In the genomic region with DNA sequence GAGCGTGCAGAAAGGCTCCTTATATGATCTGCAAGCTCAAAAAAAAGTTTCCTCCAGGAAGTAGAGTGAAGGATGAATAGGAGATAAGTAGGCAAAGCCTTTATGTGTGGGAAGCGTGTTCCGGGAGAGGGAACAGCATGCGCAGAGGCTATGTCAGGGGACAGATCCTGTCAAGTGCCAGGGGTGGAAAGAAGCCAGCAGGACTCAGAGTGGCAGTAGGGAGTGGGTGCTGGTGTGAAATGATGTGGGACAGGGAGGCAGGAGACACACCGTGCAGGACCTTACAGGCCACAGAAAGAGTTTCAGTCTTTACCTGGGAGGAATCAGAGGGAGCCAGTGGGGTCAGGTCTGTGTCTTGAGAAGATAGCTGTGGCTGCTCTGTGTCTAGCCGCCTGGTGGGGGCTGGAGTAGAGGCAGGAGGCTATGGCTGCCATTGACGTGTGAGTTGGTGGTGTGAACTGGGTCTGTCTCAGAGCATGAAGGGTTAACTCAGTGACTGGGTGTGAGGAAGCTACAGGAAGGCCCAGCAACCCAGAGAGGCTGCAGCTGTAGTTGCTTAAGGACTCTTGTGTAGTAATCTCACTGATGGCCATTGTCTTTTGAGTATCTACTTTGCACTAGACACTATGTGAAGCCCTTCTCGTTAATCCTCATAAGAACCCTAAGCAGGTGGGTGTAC, we compare ENCODE assay signal across 16 cellular contexts.
A peak's percentile ranks its signal among the peaks of the same experiment; 100 is the strongest.
DNase-seq lines count a peak whose midpoint lies in the region; ATAC-seq, FAIRE-seq and TF ChIP-seq lines count a peak whose summit lies in the region.
"Had no signal": no experiment of that assay in that cellular context is flagged by ENCODE, and none has a peak within 500 bp of the region (broad histone marks: within the 10 kb centered on the region; RNA-seq: fewer than 3 reads in every experiment).

No MANE protein-coding gene starts in this region.

- peaks cover 95% of the 10 kb centered on the region for H3K79me2 ChIP-seq in K562 (ENCODE audit: control insufficient read depth, insufficient read depth, low read length)

- H3K4me1 ChIP-seq in K562 (replicated peaks in 1 of 2; ENCODE audit: control insufficient read depth in 2 of 2, insufficient read depth in 2 of 2, low read length in 2 of 2) = peaks cover 52 to 80% of the 10 kb centered on the region in 2 experiments

- POLR2A ChIA-PET in K562 (lab: Yijun Ruan, JAX) = interaction anchor here (0.6 to 2.2 kb wide), 5 partner anchors 9 to 687 kb away, joined by 3 to 8 read pairs (median 4); no protein-coding TSS in a partner anchor

- peak; percentile 32 for ATAC-seq in K562
- no peak for ATAC-seq in SK-N-SH treated with all-trans-retinoic acid at 6 μM for 48 hours
- no peak for ATAC-seq in GM18517 (IDR thresholded peaks at IDR 0.05; ENCODE audit: unreplicated experiment)
- ATAC-seq in GM18870 (IDR thresholded peaks at IDR 0.05; ENCODE audit: unreplicated experiment) = no peak
- ATAC-seq in HG03097 (IDR thresholded peaks at IDR 0.05; ENCODE audit: low FRiP score, unreplicated experiment) = no peak

- FAIRE-seq in K562 (lab: Jason Lieb, UNC) = peak; percentile 6
- FAIRE-seq: keratinocyte had no signal

- BruUV-seq in K562 (replicated peaks; lab: Mats Ljungman, UMichigan) = no TSS peak

- TF ChIP-seq POLR2A in NB4 (IDR thresholded peaks at IDR 0.05; ENCODE audit: extremely low read depth, insufficient read length) = no peak
- TF ChIP-seq POLR2A in K562 (conservative IDR thresholded peaks at IDR 0.05) = no peak

- peaks cover 5% of the 10 kb centered on the region for H3K27me3 Mint-ChIP-seq in nephron progenitor cell (ENCODE audit: low read depth, poor library complexity)

- H3K9me1 ChIP-seq in K562 (ENCODE audit: control insufficient read depth, insufficient read depth, low read length) = no peaks in the 10 kb centered on the region

- CTCF ChIA-PET in K562 (lab: Yijun Ruan, JAX; ENCODE audit: low intra/inter-chr PET ratio) = no interaction called here

- peak overlapping the region; percentile 56; the same call in 2 of the 3 replicates for H3K27ac ChIP-seq in K562 (ENCODE audit: extremely low read depth, low read depth, low read length)
- H3K27ac ChIP-seq: cardiac muscle cell, ovary had no signal

- H3K36me3 ChIP-seq in K562 (ENCODE audit: control insufficient read depth, insufficient read depth, low read length) = 0 out of 3 replicates have a peak, but pooled peaks cover 2% of the 10 kb centered on the region
- H3K36me3 ChIP-seq: cardiac muscle cell, ovary had no signal

- TF ChIP-seq CTCF in NB4 (IDR thresholded peaks at IDR 0.05; ENCODE audit: low read depth, low read length) (no peak), K562 (IDR thresholded peaks at IDR 0.05 in 2 of 3, conservative IDR thresholded peaks at IDR 0.05 in 1 of 3; ENCODE audit: insufficient read depth in 2 of 3, low read depth in 1 of 3, low read length in 3 of 3) (0 out of 6 replicates have a peak, but pooled peaks of 1 of the 3 experiments have one; percentile 3), nephron progenitor cell (IDR thresholded peaks at IDR 0.05) (no peak)

- H3K9ac ChIP-seq in K562 (ENCODE audit: insufficient read depth in 1 of 2, low read depth in 2 of 2, low read length in 2 of 2) = peak overlapping the region; percentile 33 to 65; a peak in 2 of 4 replicates

- H2AFZ ChIP-seq in K562 (ENCODE audit: low read depth, low read length) = peak overlapping the region; percentile 1; the same call in 1 of the 2 replicates

- H3K27ac Mint-ChIP-seq in nephron progenitor cell = peak overlapping the region; percentile 3

- H3K9me3 Mint-ChIP-seq in nephron progenitor cell = no peaks in the 10 kb centered on the region

- no peak for TF ChIP-seq RAD21 in K562 (CRISPR knock-in tag; conservative IDR thresholded peaks at IDR 0.05 in 1 of 2, IDR thresholded peaks at IDR 0.05 in 1 of 2)

- peaks cover 34% of the 10 kb centered on the region; the same call in 1 of the 2 replicates for H4K20me1 ChIP-seq in K562 (replicated peaks; ENCODE audit: control insufficient read depth, insufficient read depth, low read length)

- in situ Hi-C loops in K562 (cut with MboI) = no loop called here

- H3K4me1 Mint-ChIP-seq in nephron progenitor cell = peaks cover 81% of the 10 kb centered on the region

- no peaks in the 10 kb centered on the region for H3K36me3 Mint-ChIP-seq in nephron progenitor cell (ENCODE audit: low read depth)

- no peak for TF ChIP-seq EP300 in K562 (IDR thresholded peaks at IDR 0.05; ENCODE audit: low read length)

- 43% methylated on average over 8 of the region's 8 CpGs for WGBS in K562 (ENCODE audit: insufficient coverage, low coverage, missing lambda C conversion rate)

- H3K4me3 Mint-ChIP-seq in nephron progenitor cell = no peak overlapping the region

- peak; percentile 84 for DNase-seq in DMS53 (lab: John Stamatoyannopoulos, UW)
- peak; percentile 53 for DNase-seq in NB4 (ENCODE audit: low read depth)
- DNase-seq in K562 (ENCODE audit: extremely low read depth in 1 of 4, low spot score in 3 of 4) = peak in 3 of 4 experiments; percentile 31 to 53 (median 43)
- no peak for DNase-seq in nephron progenitor cell
- DNase-seq: activated CD4-positive, CD25-positive, alpha-beta regulatory T cell; activated naive CD4-positive, alpha-beta T cell treated with anti-CD3 and anti-CD28 coated beads, Interleukin-2, amount 50 U/mL, for 16 hours; NCI-H2107; OCI-M1; ovary had no signal

- intact Hi-C loops in K562 (cut with micrococcal nuclease) = loop anchor here (10.0 kb wide), 1 partner anchor 347 kb away; no protein-coding TSS in a partner anchor

- H3K4me2 ChIP-seq in K562 (ENCODE audit: insufficient read depth, low read length) = peak overlapping the region; percentile 54

- H3K4me3 ChIP-seq in NB4 (ENCODE audit: low read depth, low read length) (no peak overlapping the region), K562 (no peak overlapping the region)
- H3K4me3 ChIP-seq: cardiac muscle cell, mucosa of descending colon, ovary had no signal

- H3K27me3 ChIP-seq in K562 (ENCODE audit: control insufficient read depth in 2 of 2, insufficient read depth in 2 of 2, low read length in 2 of 2) = no peaks in the 10 kb centered on the region
- H3K27me3 ChIP-seq: cardiac muscle cell, ovary had no signal

- no peaks in the 10 kb centered on the region for H3K9me3 ChIP-seq in K562 (replicated peaks; ENCODE audit: control insufficient read depth, insufficient read depth, low read depth, low read length)
- H3K9me3 ChIP-seq: mucosa of descending colon, ovary had no signal

TF ChIP-seq in K562, 482 proteins besides CTCF, POLR2A, EP300 and RAD21:
- TF ChIP-seq, protein P1, sequence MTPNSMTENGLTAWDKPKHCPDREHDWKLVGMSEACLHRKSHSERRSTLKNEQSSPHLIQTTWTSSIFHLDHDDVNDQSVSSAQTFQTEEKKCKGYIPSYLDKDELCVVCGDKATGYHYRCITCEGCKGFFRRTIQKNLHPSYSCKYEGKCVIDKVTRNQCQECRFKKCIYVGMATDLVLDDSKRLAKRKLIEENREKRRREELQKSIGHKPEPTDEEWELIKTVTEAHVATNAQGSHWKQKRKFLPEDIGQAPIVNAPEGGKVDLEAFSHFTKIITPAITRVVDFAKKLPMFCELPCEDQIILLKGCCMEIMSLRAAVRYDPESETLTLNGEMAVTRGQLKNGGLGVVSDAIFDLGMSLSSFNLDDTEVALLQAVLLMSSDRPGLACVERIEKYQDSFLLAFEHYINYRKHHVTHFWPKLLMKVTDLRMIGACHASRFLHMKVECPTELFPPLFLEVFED (CRISPR knock-in tag; conservative IDR thresholded peaks at IDR 0.05) = 0 out of 2 replicates have a peak, but pooled peaks have one; percentile 9
- 0 out of 2 replicates have a peak, but pooled peaks have one; percentile 7 for TF ChIP-seq L3MBTL2 (IDR thresholded peaks at IDR 0.05)
- no peak for TF ChIP-seq CBX1 (IDR thresholded peaks at IDR 0.05; ENCODE audit: low read depth)
- TF ChIP-seq HDGF (IDR thresholded peaks at IDR 0.05) = 0 out of 2 replicates have a peak, but pooled peaks have one; percentile 49
- TF ChIP-seq HCFC1 (IDR thresholded peaks at IDR 0.05; ENCODE audit: low read depth, low read length) = no peak
- no peak for TF ChIP-seq FOXM1 (IDR thresholded peaks at IDR 0.05; ENCODE audit: low read depth)
- TF ChIP-seq FOXM1 (CRISPR knock-in tag; IDR thresholded peaks at IDR 0.05; ENCODE audit: low read depth) = no peak
- no peak for TF ChIP-seq GABPB2 (CRISPR knock-in tag; conservative IDR thresholded peaks at IDR 0.05)
- TF ChIP-seq SMC3 (conservative IDR thresholded peaks at IDR 0.05; ENCODE audit: insufficient read depth, low read depth, low read length) = no peak
- TF ChIP-seq YY1 (IDR thresholded peaks at IDR 0.05; ENCODE audit: borderline replicate concordance in 1 of 3, control insufficient read depth in 1 of 3, extremely low read depth in 1 of 3, insufficient read depth in 3 of 3, insufficient read length in 1 of 3, insufficient replicate concordance in 2 of 3, low read depth in 1 of 3, low read length in 2 of 3) = peak in 2 of 3 experiments; percentile 40 to 44

TF ChIP-seq in SK-N-SH treated with all-trans-retinoic acid at 6 μM for 48 hours, 23 proteins besides CTCF, POLR2A, EP300 and RAD21:
- TF ChIP-seq ARNTL (CRISPR knock-in tag; IDR thresholded peaks at IDR 0.05; ENCODE audit: borderline replicate concordance, low read depth) (no peak), CSDC2 (CRISPR knock-in tag; IDR thresholded peaks at IDR 0.05) (no peak), ISL1 (CRISPR knock-in tag; IDR thresholded peaks at IDR 0.05) (no peak), ZNF565 (CRISPR knock-in tag; conservative IDR thresholded peaks at IDR 0.05; ENCODE audit: low read depth) (no peak), PPARA (CRISPR knock-in tag; IDR thresholded peaks at IDR 0.05; ENCODE audit: borderline replicate concordance) (no peak), ZFP3 (CRISPR knock-in tag; IDR thresholded peaks at IDR 0.05) (no peak), ZNF70 (CRISPR knock-in tag; IDR thresholded peaks at IDR 0.05) (no peak)
- TF ChIP-seq, protein P2, sequence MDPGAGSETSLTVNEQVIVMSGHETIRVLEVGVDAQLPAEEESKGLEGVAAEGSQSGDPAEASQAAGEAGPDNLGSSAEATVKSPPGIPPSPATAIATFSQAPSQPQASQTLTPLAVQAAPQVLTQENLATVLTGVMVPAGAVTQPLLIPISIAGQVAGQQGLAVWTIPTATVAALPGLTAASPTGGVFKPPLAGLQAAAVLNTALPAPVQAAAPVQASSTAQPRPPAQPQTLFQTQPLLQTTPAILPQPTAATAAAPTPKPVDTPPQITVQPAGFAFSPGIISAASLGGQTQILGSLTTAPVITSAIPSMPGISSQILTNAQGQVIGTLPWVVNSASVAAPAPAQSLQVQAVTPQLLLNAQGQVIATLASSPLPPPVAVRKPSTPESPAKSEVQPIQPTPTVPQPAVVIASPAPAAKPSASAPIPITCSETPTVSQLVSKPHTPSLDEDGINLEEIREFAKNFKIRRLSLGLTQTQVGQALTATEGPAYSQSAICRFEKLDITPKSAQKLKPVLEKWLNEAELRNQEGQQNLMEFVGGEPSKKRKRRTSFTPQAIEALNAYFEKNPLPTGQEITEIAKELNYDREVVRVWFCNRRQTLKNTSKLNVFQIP (CRISPR knock-in tag; IDR thresholded peaks at IDR 0.05; ENCODE audit: borderline replicate concordance, low read depth) = no peak
